In the genomic region with DNA sequence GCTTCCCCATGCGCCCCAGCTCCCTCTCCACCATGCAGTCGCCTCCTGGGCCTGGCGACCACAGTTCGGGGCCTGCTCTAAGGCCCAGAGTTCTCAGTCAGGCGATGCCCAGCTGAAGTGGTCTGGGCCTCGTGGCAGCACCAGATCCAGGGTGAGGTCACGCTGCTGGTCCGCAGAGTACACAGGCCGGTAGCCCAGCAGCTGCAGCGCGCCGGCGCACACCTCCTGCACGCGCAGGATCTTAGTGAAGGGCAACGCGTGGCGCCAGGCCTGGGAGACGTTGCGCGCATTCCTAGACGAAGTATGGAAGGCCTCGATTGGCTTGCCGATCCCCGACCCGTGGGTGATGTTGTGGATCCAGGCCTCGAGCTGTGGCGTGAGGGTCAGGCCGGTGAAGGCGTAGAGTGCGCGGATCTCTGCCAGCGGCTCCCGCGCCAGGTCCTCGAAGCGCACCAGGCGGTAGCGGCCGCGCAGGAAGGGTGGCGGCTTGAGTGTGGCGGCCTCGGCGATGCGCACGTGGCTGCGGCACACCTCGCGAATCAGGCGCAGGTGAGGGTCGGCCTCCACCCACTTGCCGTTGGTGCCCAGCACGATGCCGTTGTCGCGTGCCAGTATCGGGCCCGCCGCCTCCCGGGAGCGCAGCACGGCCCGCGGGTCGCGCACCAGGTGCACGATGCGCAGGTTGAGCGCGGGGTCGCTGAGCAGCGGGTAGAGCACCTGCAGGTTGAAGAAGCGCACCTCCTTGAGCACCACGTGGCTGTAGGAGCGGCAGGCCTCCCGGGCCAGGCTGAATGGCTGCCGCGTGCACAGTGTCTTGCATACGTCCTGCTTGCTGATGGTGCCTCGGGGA, we compare ENCODE assay signal across 2 cellular contexts.
TF ChIP-seq lines count a peak whose summit lies in the region.

No MANE protein-coding gene starts in this region.

TF ChIP-seq in A549, 52 proteins besides CTCF, POLR2A, EP300 and RAD21:
- TF ChIP-seq RNF2 (IDR thresholded peaks at IDR 0.05; ENCODE audit: borderline replicate concordance, low read depth) (no peak), POLR2AphosphoS2 (conservative IDR thresholded peaks at IDR 0.05; ENCODE audit: low read length) (no peak), NR3C1 (IDR thresholded peaks at IDR 0.05) (no peak), TP53 (CRISPR knock-in tag; IDR thresholded peaks at IDR 0.05) (no peak), HOXB13 (CRISPR knock-in tag; IDR thresholded peaks at IDR 0.05; ENCODE audit: low read depth) (no peak), PHF8 (IDR thresholded peaks at IDR 0.05; ENCODE audit: borderline replicate concordance, low read depth) (no peak)
- TF ChIP-seq, protein P1, sequence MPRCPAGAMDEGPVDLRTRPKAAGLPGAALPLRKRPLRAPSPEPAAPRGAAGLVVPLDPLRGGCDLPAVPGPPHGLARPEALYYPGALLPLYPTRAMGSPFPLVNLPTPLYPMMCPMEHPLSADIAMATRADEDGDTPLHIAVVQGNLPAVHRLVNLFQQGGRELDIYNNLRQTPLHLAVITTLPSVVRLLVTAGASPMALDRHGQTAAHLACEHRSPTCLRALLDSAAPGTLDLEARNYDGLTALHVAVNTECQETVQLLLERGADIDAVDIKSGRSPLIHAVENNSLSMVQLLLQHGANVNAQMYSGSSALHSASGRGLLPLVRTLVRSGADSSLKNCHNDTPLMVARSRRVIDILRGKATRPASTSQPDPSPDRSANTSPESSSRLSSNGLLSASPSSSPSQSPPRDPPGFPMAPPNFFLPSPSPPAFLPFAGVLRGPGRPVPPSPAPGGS (IDR thresholded peaks at IDR 0.05), result no peak
- TF ChIP-seq, protein P2, sequence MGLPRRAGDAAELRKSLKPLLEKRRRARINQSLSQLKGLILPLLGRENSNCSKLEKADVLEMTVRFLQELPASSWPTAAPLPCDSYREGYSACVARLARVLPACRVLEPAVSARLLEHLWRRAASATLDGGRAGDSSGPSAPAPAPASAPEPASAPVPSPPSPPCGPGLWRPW (IDR thresholded peaks at IDR 0.05), result no peak
- TF ChIP-seq, protein P3, sequence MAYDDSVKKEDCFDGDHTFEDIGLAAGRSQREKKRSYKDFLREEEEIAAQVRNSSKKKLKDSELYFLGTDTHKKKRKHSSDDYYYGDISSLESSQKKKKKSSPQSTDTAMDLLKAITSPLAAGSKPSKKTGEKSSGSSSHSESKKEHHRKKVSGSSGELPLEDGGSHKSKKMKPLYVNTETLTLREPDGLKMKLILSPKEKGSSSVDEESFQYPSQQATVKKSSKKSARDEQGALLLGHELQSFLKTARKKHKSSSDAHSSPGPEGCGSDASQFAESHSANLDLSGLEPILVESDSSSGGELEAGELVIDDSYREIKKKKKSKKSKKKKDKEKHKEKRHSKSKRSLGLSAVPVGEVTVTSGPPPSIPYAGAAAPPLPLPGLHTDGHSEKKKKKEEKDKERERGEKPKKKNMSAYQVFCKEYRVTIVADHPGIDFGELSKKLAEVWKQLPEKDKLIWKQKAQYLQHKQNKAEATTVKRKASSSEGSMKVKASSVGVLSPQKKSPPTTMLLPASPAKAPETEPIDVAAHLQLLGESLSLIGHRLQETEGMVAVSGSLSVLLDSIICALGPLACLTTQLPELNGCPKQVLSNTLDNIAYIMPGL (CRISPR knock-in tag; IDR thresholded peaks at IDR 0.05; ENCODE audit: borderline replicate concordance), result no peak
- TF ChIP-seq, protein P4, sequence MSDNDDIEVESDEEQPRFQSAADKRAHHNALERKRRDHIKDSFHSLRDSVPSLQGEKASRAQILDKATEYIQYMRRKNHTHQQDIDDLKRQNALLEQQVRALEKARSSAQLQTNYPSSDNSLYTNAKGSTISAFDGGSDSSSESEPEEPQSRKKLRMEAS (IDR thresholded peaks at IDR 0.05), result no peak

TF ChIP-seq in K562, 482 proteins besides CTCF, POLR2A, EP300 and RAD21:
- TF ChIP-seq POLR2B (IDR thresholded peaks at IDR 0.05; ENCODE audit: low read depth, partially characterized antibody) (no peak), TSC22D4 (tag; IDR thresholded peaks at IDR 0.05) (no peak), ATF7 (IDR thresholded peaks at IDR 0.05) (no peak), GABPB2 (CRISPR knock-in tag; conservative IDR thresholded peaks at IDR 0.05) (no peak)
- TF ChIP-seq, protein P5, sequence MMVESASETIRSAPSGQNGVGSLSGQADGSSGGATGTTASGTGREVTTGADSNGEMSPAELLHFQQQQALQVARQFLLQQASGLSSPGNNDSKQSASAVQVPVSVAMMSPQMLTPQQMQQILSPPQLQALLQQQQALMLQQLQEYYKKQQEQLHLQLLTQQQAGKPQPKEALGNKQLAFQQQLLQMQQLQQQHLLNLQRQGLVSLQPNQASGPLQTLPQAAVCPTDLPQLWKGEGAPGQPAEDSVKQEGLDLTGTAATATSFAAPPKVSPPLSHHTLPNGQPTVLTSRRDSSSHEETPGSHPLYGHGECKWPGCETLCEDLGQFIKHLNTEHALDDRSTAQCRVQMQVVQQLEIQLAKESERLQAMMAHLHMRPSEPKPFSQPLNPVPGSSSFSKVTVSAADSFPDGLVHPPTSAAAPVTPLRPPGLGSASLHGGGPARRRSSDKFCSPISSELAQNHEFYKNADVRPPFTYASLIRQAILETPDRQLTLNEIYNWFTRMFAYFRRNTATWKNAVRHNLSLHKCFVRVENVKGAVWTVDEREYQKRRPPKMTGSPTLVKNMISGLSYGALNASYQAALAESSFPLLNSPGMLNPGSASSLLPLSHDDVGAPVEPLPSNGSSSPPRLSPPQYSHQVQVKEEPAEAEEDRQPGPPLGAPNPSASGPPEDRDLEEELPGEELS (CRISPR knock-in tag; IDR thresholded peaks at IDR 0.05; ENCODE audit: borderline replicate concordance), result 0 out of 2 replicates have a peak, but pooled peaks have one; percentile 27
- TF ChIP-seq, protein P6, sequence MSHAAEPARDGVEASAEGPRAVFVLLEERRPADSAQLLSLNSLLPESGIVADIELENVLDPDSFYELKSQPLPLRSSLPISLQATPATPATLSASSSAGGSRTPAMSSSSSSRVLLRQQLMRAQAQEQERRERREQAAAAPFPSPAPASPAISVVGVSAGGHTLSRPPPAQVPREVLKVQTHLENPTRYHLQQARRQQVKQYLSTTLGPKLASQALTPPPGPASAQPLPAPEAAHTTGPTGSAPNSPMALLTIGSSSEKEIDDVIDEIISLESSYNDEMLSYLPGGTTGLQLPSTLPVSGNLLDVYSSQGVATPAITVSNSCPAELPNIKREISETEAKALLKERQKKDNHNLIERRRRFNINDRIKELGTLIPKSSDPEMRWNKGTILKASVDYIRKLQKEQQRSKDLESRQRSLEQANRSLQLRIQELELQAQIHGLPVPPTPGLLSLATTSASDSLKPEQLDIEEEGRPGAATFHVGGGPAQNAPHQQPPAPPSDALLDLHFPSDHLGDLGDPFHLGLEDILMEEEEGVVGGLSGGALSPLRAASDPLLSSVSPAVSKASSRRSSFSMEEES (CRISPR knock-in tag; IDR thresholded peaks at IDR 0.05), result no peak
- TF ChIP-seq, protein P7, sequence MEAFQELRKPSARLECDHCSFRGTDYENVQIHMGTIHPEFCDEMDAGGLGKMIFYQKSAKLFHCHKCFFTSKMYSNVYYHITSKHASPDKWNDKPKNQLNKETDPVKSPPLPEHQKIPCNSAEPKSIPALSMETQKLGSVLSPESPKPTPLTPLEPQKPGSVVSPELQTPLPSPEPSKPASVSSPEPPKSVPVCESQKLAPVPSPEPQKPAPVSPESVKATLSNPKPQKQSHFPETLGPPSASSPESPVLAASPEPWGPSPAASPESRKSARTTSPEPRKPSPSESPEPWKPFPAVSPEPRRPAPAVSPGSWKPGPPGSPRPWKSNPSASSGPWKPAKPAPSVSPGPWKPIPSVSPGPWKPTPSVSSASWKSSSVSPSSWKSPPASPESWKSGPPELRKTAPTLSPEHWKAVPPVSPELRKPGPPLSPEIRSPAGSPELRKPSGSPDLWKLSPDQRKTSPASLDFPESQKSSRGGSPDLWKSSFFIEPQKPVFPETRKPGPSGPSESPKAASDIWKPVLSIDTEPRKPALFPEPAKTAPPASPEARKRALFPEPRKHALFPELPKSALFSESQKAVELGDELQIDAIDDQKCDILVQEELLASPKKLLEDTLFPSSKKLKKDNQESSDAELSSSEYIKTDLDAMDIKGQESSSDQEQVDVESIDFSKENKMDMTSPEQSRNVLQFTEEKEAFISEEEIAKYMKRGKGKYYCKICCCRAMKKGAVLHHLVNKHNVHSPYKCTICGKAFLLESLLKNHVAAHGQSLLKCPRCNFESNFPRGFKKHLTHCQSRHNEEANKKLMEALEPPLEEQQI (IDR thresholded peaks at IDR 0.05), result no peak
- TF ChIP-seq, protein P8, sequence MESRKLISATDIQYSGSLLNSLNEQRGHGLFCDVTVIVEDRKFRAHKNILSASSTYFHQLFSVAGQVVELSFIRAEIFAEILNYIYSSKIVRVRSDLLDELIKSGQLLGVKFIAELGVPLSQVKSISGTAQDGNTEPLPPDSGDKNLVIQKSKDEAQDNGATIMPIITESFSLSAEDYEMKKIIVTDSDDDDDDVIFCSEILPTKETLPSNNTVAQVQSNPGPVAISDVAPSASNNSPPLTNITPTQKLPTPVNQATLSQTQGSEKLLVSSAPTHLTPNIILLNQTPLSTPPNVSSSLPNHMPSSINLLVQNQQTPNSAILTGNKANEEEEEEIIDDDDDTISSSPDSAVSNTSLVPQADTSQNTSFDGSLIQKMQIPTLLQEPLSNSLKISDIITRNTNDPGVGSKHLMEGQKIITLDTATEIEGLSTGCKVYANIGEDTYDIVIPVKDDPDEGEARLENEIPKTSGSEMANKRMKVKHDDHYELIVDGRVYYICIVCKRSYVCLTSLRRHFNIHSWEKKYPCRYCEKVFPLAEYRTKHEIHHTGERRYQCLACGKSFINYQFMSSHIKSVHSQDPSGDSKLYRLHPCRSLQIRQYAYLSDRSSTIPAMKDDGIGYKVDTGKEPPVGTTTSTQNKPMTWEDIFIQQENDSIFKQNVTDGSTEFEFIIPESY (CRISPR knock-in tag; IDR thresholded peaks at IDR 0.05), result peak; percentile 93
